17 cellular contexts compared by ENCODE assay signal in genomic region chr3:190192807-190193206, GRCh38.
DNase-seq lines count a peak whose midpoint lies in the region; ATAC-seq and TF ChIP-seq lines count a peak whose summit lies in the region.
"Had no signal": no experiment of that assay in that cellular context is flagged by ENCODE, and none has a peak within 500 bp of the region (broad histone marks: within the 10 kb centered on the region; RNA-seq: fewer than 3 reads in every experiment).

No MANE protein-coding gene starts in this region.

- no peaks in the 10 kb centered on the region for H3K9me3 ChIP-seq in SJSA1 (replicated peaks)
- no peaks in the 10 kb centered on the region for H3K9me3 ChIP-seq in hepatocyte (ENCODE audit: low read depth)
- no peaks in the 10 kb centered on the region for H3K9me3 ChIP-seq in CD8-positive, alpha-beta T cell (ENCODE audit: low read length)
- H3K9me3 ChIP-seq: HAP-1, MG63 had no signal

- peaks cover 3% of the 10 kb centered on the region for H3K27me3 Mint-ChIP-seq in GM23338 (ENCODE audit: insufficient read depth, low read depth, poor library complexity)
- peaks cover 7% of the 10 kb centered on the region for H3K27me3 Mint-ChIP-seq in activated T-helper 2 cell treated with anti-CD3 and anti-CD28 coated beads, Interferon-gamma antibody, Interleukin-2, Interleukin-4, amounts not matched to agents 10 μg/mL and 5 μg/mL and 100 μg/mL, durations not matched to agents 14 hours and 24 hours and 36 hours (ENCODE audit: low read depth)
- H3K27me3 Mint-ChIP-seq in chondrocyte (ENCODE audit: low read depth) = no peaks in the 10 kb centered on the region
- H3K27me3 Mint-ChIP-seq in CD8-positive, alpha-beta T cell (ENCODE audit: low read depth) = peaks cover 2% of the 10 kb centered on the region

- POLR2A ChIA-PET in CD8-positive, alpha-beta T cell (lab: Charles Lee) = no interaction called here

- H3K4me3 ChIP-seq in GM23338 (no peak overlapping the region), SJSA1 (no peak overlapping the region), hepatocyte (no peak overlapping the region)
- no peak overlapping the region for H3K4me3 ChIP-seq in CD8-positive, alpha-beta T cell (ENCODE audit: low read depth, low read length)
- H3K4me3 ChIP-seq: HAP-1, MG63 had no signal

- DNase-seq in EH (ENCODE audit: low read depth) (peak; percentile 37), GM23338 (ENCODE audit: low spot score) (no peak), SJSA1 (ENCODE audit: low read depth in 1 of 2, low spot score in 2 of 2) (peak in 1 of 2 experiments; percentile 68), hepatocyte (ENCODE audit: low spot score) (peak; percentile 35), chondrocyte (ENCODE audit: low spot score) (no peak)
- no peak for DNase-seq in activated T-helper 2 cell treated with anti-CD3 and anti-CD28 coated beads, Interferon-gamma antibody, Interleukin-2, Interleukin-4, amounts not matched to agents 10 μg/mL and 5 μg/mL and 100 μg/mL, durations not matched to agents 14 hours and 24 hours and 36 hours (ENCODE audit: low spot score)
- no peak for DNase-seq in stimulated activated CD4-positive, alpha-beta T cell treated with anti-CD3 and anti-CD28 coated beads, Interleukin-4, amount 100 ng/mL, for 4 hours
- no peak for DNase-seq in CD8-positive, alpha-beta T cell
- DNase-seq: ACHN, GDM1, KG1, NCI-H1105 treated with DMSO at 0.1 percent for 48 hours, NCI-H146, NCI-H2029, NCI-H226 had no signal

- no peaks in the 10 kb centered on the region for H3K9me3 Mint-ChIP-seq in GM23338
- H3K9me3 Mint-ChIP-seq in activated T-helper 2 cell treated with anti-CD3 and anti-CD28 coated beads, Interferon-gamma antibody, Interleukin-2, Interleukin-4, amounts not matched to agents 10 μg/mL and 5 μg/mL and 100 μg/mL, durations not matched to agents 14 hours and 24 hours and 36 hours = no peaks in the 10 kb centered on the region
- no peaks in the 10 kb centered on the region for H3K9me3 Mint-ChIP-seq in chondrocyte (ENCODE audit: low read depth)
- no peaks in the 10 kb centered on the region for H3K9me3 Mint-ChIP-seq in CD8-positive, alpha-beta T cell

- H3K9me2 ChIP-seq in GM23338 (ENCODE audit: insufficient read depth) (0 out of 2 replicates have a peak, but pooled peaks cover 4% of the 10 kb centered on the region), hepatocyte (replicated peaks; ENCODE audit: insufficient read depth) (no peaks in the 10 kb centered on the region)

- H3K27me3 ChIP-seq in GM23338 (ENCODE audit: insufficient read depth) (no peaks in the 10 kb centered on the region), SJSA1 (replicated peaks) (no peaks in the 10 kb centered on the region), hepatocyte (no peaks in the 10 kb centered on the region)
- no peaks in the 10 kb centered on the region for H3K27me3 ChIP-seq in CD8-positive, alpha-beta T cell (ENCODE audit: insufficient read depth, low read length)
- H3K27me3 ChIP-seq: MG63 had no signal

- no peak overlapping the region for H3K4me2 ChIP-seq in GM23338
- no peak overlapping the region for H3K4me2 ChIP-seq in hepatocyte

- H3K36me3 ChIP-seq in GM23338 (ENCODE audit: insufficient read depth) (no peaks in the 10 kb centered on the region), SJSA1 (no peaks in the 10 kb centered on the region), hepatocyte (replicated peaks; ENCODE audit: insufficient read depth, low read depth) (no peaks in the 10 kb centered on the region)
- no peaks in the 10 kb centered on the region for H3K36me3 ChIP-seq in CD8-positive, alpha-beta T cell (ENCODE audit: insufficient read depth, low read length)
- H3K36me3 ChIP-seq: HAP-1, MG63 had no signal

- peak overlapping the region; percentile 63; the same call in 1 of the 2 replicates for H2AFZ ChIP-seq in GM23338
- H2AFZ ChIP-seq in hepatocyte = no peak overlapping the region

- H3K79me2 ChIP-seq in GM23338 (replicated peaks; ENCODE audit: insufficient read depth) (no peaks in the 10 kb centered on the region), hepatocyte (no peaks in the 10 kb centered on the region)

- no peaks in the 10 kb centered on the region for H3K36me3 Mint-ChIP-seq in GM23338 (ENCODE audit: low read depth)
- no peaks in the 10 kb centered on the region for H3K36me3 Mint-ChIP-seq in activated T-helper 2 cell treated with anti-CD3 and anti-CD28 coated beads, Interferon-gamma antibody, Interleukin-2, Interleukin-4, amounts not matched to agents 10 μg/mL and 5 μg/mL and 100 μg/mL, durations not matched to agents 14 hours and 24 hours and 36 hours (ENCODE audit: low read depth)
- H3K36me3 Mint-ChIP-seq in chondrocyte (ENCODE audit: low read depth) = no peaks in the 10 kb centered on the region
- H3K36me3 Mint-ChIP-seq in CD8-positive, alpha-beta T cell = no peaks in the 10 kb centered on the region

- intact Hi-C loops in activated T-helper 2 cell treated with anti-CD3 and anti-CD28 coated beads, Interferon-gamma antibody, Interleukin-2, Interleukin-4, amounts not matched to agents 10 μg/mL and 5 μg/mL and 100 μg/mL, durations not matched to agents 14 hours and 24 hours and 36 hours (cut with micrococcal nuclease) = no loop called here
- intact Hi-C loops in CD8-positive, alpha-beta T cell (cut with DNase I, micrococcal nuclease) = no loop called here

- ATAC-seq in GM23338 = no peak
- no peak for ATAC-seq in CD8-positive, alpha-beta T cell

- TF ChIP-seq CTCF in GM23338 (conservative IDR thresholded peaks at IDR 0.05; ENCODE audit: low read depth in 2 of 2) (no peak), hepatocyte (IDR thresholded peaks at IDR 0.05; ENCODE audit: poor library complexity) (no peak), chondrocyte (IDR thresholded peaks at IDR 0.05) (no peak)
- TF ChIP-seq CTCF in CD8-positive, alpha-beta T cell (IDR thresholded peaks at IDR 0.05) = no peak

- H3K4me1 Mint-ChIP-seq in GM23338 = peaks cover 14% of the 10 kb centered on the region
- no peaks in the 10 kb centered on the region for H3K4me1 Mint-ChIP-seq in activated T-helper 2 cell treated with anti-CD3 and anti-CD28 coated beads, Interferon-gamma antibody, Interleukin-2, Interleukin-4, amounts not matched to agents 10 μg/mL and 5 μg/mL and 100 μg/mL, durations not matched to agents 14 hours and 24 hours and 36 hours (ENCODE audit: low read depth)
- peaks cover 20% of the 10 kb centered on the region for H3K4me1 Mint-ChIP-seq in chondrocyte (ENCODE audit: low read depth)
- H3K4me1 Mint-ChIP-seq in CD8-positive, alpha-beta T cell (ENCODE audit: low read depth) = no peaks in the 10 kb centered on the region

- no peaks in the 10 kb centered on the region for H3F3A ChIP-seq in GM23338 (replicated peaks; ENCODE audit: low read depth)

- H3K27ac Mint-ChIP-seq in GM23338 (no peak overlapping the region), chondrocyte (ENCODE audit: unreplicated experiment) (no peak overlapping the region)
- H3K27ac Mint-ChIP-seq in activated T-helper 2 cell treated with anti-CD3 and anti-CD28 coated beads, Interferon-gamma antibody, Interleukin-2, Interleukin-4, amounts not matched to agents 10 μg/mL and 5 μg/mL and 100 μg/mL, durations not matched to agents 14 hours and 24 hours and 36 hours = no peak overlapping the region
- H3K27ac Mint-ChIP-seq in CD8-positive, alpha-beta T cell = no peak overlapping the region

- CTCF ChIA-PET in CD8-positive, alpha-beta T cell (lab: Charles Lee) = no interaction called here

- H3K27ac ChIP-seq in GM23338 (ENCODE audit: low read depth) (no peak overlapping the region), SJSA1 (peak overlapping the region; percentile 78), hepatocyte (peak overlapping the region; percentile 38)
- no peak overlapping the region for H3K27ac ChIP-seq in CD8-positive, alpha-beta T cell (ENCODE audit: low read depth, low read length)

- H4K20me1 ChIP-seq in GM23338 (replicated peaks; ENCODE audit: insufficient read depth) (no peaks in the 10 kb centered on the region), hepatocyte (ENCODE audit: insufficient read depth, poor library complexity, severe bottlenecking) (no peaks in the 10 kb centered on the region)

- H3K4me3 Mint-ChIP-seq in GM23338 = no peak overlapping the region
- H3K4me3 Mint-ChIP-seq in activated T-helper 2 cell treated with anti-CD3 and anti-CD28 coated beads, Interferon-gamma antibody, Interleukin-2, Interleukin-4, amounts not matched to agents 10 μg/mL and 5 μg/mL and 100 μg/mL, durations not matched to agents 14 hours and 24 hours and 36 hours (ENCODE audit: low read depth) = no peak overlapping the region
- H3K4me3 Mint-ChIP-seq in chondrocyte (ENCODE audit: unreplicated experiment) = no peak overlapping the region
- H3K4me3 Mint-ChIP-seq in CD8-positive, alpha-beta T cell = no peak overlapping the region

- 72% methylated on average over 3 of the region's 3 CpGs for WGBS in hepatocyte (ENCODE audit: low lambda C conversion rate, missing lambda C conversion rate)

- H3K4me1 ChIP-seq in GM23338 (ENCODE audit: insufficient read depth) = peaks cover 11% of the 10 kb centered on the region; the same call in 1 of the 2 replicates
- peaks cover 66% of the 10 kb centered on the region for H3K4me1 ChIP-seq in SJSA1 (replicated peaks)
- H3K4me1 ChIP-seq in hepatocyte (ENCODE audit: insufficient read depth) = peaks cover 5% of the 10 kb centered on the region
- H3K4me1 ChIP-seq in CD8-positive, alpha-beta T cell (ENCODE audit: insufficient read depth, low read length) = no peaks in the 10 kb centered on the region
- H3K4me1 ChIP-seq: HAP-1 had no signal

TF ChIP-seq in GM23338, 12 proteins besides CTCF, POLR2A, EP300 and RAD21 (continues in another document):
- TF ChIP-seq ZNF114 (CRISPR knock-in tag; IDR thresholded peaks at IDR 0.05) (no peak), CREB1 (CRISPR knock-in tag; IDR thresholded peaks at IDR 0.05; ENCODE audit: low read depth) (no peak), JUNB (IDR thresholded peaks at IDR 0.05; ENCODE audit: unreplicated experiment) (no peak), POLR2AphosphoS5 (IDR thresholded peaks at IDR 0.05; ENCODE audit: low read depth) (no peak)

Comparison
In these comparisons a context has a peak if more than half of its experiments do, and no peak if none do; other contexts are left out.
1. DNase-seq: peak in EH (single experiment) and hepatocyte (single experiment); none in GM23338 (single experiment), activated T-helper 2 cell treated with anti-CD3 and anti-CD28 coated beads, Interferon-gamma antibody, Interleukin-2, Interleukin-4, amounts not matched to agents 10 μg/mL and 5 μg/mL and 100 μg/mL, durations not matched to agents 14 hours and 24 hours and 36 hours (single experiment), stimulated activated CD4-positive, alpha-beta T cell treated with anti-CD3 and anti-CD28 coated beads, Interleukin-4, amount 100 ng/mL, for 4 hours (0 of 2), chondrocyte (single experiment) and CD8-positive, alpha-beta T cell (0 of 7).
2. H3K27ac ChIP-seq: peak in SJSA1 (single experiment) and hepatocyte (single experiment); none in GM23338 (single experiment) and CD8-positive, alpha-beta T cell (single experiment).